Comparison of ENCODE assay signal across 1 cellular context in the genomic region with DNA sequence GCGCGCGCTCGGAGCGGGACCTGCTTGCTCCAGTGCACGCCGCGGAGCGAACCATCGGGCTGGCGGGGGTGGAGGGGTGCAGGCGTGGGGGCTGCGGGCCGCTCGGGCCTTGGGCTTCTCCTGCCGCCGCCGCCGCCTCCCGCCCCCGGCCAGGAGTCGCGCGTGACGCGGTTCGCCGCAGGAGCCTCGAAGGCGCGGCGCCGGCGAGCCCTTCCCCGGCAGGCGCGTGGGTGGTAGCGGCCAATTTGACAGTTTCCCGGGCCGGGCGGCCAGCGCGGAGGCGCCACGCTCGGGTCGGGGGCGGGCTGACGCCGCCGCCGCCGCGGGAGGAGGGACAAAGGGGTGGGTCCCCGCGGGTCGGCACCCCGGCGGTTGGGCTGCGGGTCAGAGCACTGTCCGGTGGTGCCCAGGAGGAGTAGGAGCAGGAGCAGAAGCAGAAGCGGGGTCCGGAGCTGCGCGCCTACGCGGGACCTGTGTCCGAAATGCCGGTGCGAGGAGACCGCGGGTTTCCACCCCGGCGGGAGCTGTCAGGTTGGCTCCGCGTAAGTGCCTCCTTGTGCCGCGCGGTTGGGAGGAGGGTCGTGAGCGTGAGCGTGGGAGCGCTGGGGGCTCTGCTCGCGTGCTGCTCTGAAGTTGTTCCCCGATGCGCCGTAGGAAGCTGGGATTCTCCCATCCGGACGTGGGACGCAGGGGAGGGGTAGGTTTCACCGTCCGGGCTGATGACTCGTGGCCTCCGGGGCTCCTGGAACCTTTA.
TF ChIP-seq lines count a peak whose summit lies in the region.

TSS of gene TJP2 (plus strand) at position 387 of the 754 bp plus-strand sequence. CDS start at position 483, 96 bp downstream.

TF ChIP-seq in HepG2, 621 proteins besides CTCF, POLR2A, EP300 and RAD21 (continued from another document and continues in another):
- TF ChIP-seq, protein P1, sequence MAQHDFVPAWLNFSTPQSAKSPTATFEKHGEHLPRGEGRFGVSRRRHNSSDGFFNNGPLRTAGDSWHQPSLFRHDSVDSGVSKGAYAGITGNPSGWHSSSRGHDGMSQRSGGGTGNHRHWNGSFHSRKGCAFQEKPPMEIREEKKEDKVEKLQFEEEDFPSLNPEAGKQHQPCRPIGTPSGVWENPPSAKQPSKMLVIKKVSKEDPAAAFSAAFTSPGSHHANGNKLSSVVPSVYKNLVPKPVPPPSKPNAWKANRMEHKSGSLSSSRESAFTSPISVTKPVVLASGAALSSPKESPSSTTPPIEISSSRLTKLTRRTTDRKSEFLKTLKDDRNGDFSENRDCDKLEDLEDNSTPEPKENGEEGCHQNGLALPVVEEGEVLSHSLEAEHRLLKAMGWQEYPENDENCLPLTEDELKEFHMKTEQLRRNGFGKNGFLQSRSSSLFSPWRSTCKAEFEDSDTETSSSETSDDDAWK (CRISPR knock-in tag; IDR thresholded peaks at IDR 0.05), result no peak
- TF ChIP-seq JUN (CRISPR knock-in tag; IDR thresholded peaks at IDR 0.05) (no peak), SMC3 (IDR thresholded peaks at IDR 0.05; ENCODE audit: low read length) (no peak), TIGD3 (CRISPR knock-in tag; IDR thresholded peaks at IDR 0.05; ENCODE audit: borderline replicate concordance) (no peak), IKZF1 (IDR thresholded peaks at IDR 0.05) (no peak), REPIN1 (CRISPR knock-in tag; IDR thresholded peaks at IDR 0.05; ENCODE audit: borderline replicate concordance, low read depth) (0 out of 2 replicates have a peak, but pooled peaks have one; percentile 34), ZNF337 (CRISPR knock-in tag; IDR thresholded peaks at IDR 0.05; ENCODE audit: borderline replicate concordance, low read depth) (no peak), ZFP36 (IDR thresholded peaks at IDR 0.05; ENCODE audit: borderline replicate concordance, low read depth, low read length, partially characterized antibody) (no peak), NFAT5 (CRISPR knock-in tag; IDR thresholded peaks at IDR 0.05) (no peak), MTA3 (CRISPR knock-in tag; IDR thresholded peaks at IDR 0.05) (no peak), SP140L (CRISPR knock-in tag; IDR thresholded peaks at IDR 0.05; ENCODE audit: borderline replicate concordance) (no peak), SRSF1 (optimal IDR thresholded peaks at IDR 0.05; ENCODE audit: low read depth, low read length) (peak; percentile 51), ZNF790 (CRISPR knock-in tag; IDR thresholded peaks at IDR 0.05; ENCODE audit: borderline replicate concordance) (no peak), ZNF383 (CRISPR knock-in tag; IDR thresholded peaks at IDR 0.05; ENCODE audit: borderline replicate concordance) (no peak), ZNF136 (CRISPR knock-in tag; IDR thresholded peaks at IDR 0.05; ENCODE audit: low read depth) (no peak), NCOR1 (IDR thresholded peaks at IDR 0.05; ENCODE audit: borderline replicate concordance, low read length) (no peak), ARHGAP35 (CRISPR knock-in tag; IDR thresholded peaks at IDR 0.05; ENCODE audit: borderline replicate concordance) (no peak), KAT2B (IDR thresholded peaks at IDR 0.05; ENCODE audit: borderline replicate concordance, low read depth, low read length) (no peak), ASH2L (IDR thresholded peaks at IDR 0.05; ENCODE audit: insufficient read length, low read depth, low read length) (peak; percentile 97), ZBTB7A (CRISPR knock-in tag; IDR thresholded peaks at IDR 0.05) (no peak), ZNF329 (CRISPR knock-in tag; IDR thresholded peaks at IDR 0.05; ENCODE audit: low read depth) (peak; percentile 50; the same call in 1 of the 2 replicates), ZNF724P (CRISPR knock-in tag; IDR thresholded peaks at IDR 0.05; ENCODE audit: borderline replicate concordance) (no peak), SIN3A (IDR thresholded peaks at IDR 0.05; ENCODE audit: borderline replicate concordance, low read depth, low read length) (no peak), ZNF263 (CRISPR knock-in tag; IDR thresholded peaks at IDR 0.05) (peak; percentile 90), HDAC2 (CRISPR knock-in tag; IDR thresholded peaks at IDR 0.05) (no peak), ZNF205 (CRISPR knock-in tag; IDR thresholded peaks at IDR 0.05) (no peak), ZNF503 (CRISPR knock-in tag; IDR thresholded peaks at IDR 0.05) (no peak), LCORL (IDR thresholded peaks at IDR 0.05) (no peak), LCORL (CRISPR knock-in tag; IDR thresholded peaks at IDR 0.05) (0 out of 2 replicates have a peak, but pooled peaks have one; percentile 20), ZNF282 (IDR thresholded peaks at IDR 0.05; ENCODE audit: partially characterized antibody) (no peak), IKZF4 (CRISPR knock-in tag; IDR thresholded peaks at IDR 0.05; ENCODE audit: borderline replicate concordance, low read depth, not compliant biosample characterization) (peak; percentile 62), ZFP36L1 (CRISPR knock-in tag; IDR thresholded peaks at IDR 0.05) (no peak), POGZ (CRISPR knock-in tag; IDR thresholded peaks at IDR 0.05) (no peak), TBX2 (CRISPR knock-in tag; IDR thresholded peaks at IDR 0.05; ENCODE audit: borderline replicate concordance) (peak; percentile 73; the same call in 1 of the 2 replicates), TFDP1 (CRISPR knock-in tag; IDR thresholded peaks at IDR 0.05; ENCODE audit: borderline replicate concordance) (peak; percentile 61; the same call in 1 of the 2 replicates), PAWR (CRISPR knock-in tag; IDR thresholded peaks at IDR 0.05; ENCODE audit: borderline replicate concordance) (no peak), ZNF142 (CRISPR knock-in tag; IDR thresholded peaks at IDR 0.05) (0 out of 2 replicates have a peak, but pooled peaks have one; percentile 26), KLF9 (CRISPR knock-in tag; IDR thresholded peaks at IDR 0.05; ENCODE audit: low read depth) (no peak), AGO1 (IDR thresholded peaks at IDR 0.05; ENCODE audit: low read depth, low read length, poor library complexity, severe bottlenecking) (peak; percentile 63)
- TF ChIP-seq, protein P2, sequence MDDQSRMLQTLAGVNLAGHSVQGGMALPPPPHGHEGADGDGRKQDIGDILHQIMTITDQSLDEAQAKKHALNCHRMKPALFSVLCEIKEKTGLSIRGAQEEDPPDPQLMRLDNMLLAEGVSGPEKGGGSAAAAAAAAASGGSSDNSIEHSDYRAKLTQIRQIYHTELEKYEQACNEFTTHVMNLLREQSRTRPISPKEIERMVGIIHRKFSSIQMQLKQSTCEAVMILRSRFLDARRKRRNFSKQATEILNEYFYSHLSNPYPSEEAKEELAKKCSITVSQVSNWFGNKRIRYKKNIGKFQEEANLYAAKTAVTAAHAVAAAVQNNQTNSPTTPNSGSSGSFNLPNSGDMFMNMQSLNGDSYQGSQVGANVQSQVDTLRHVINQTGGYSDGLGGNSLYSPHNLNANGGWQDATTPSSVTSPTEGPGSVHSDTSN (CRISPR knock-in tag; IDR thresholded peaks at IDR 0.05; ENCODE audit: borderline replicate concordance), result no peak
